8 cellular contexts compared by ENCODE assay signal in genomic region chr1:19484793-19485361, GRCh38. TPM values are rescaled to one million over a fixed set of nuclear protein-coding genes. Genes with fewer than 3 reads are reported as not detected.
A peak's percentile ranks its signal among the peaks of the same experiment; 100 is the strongest.
DNase-seq lines count a peak whose midpoint lies in the region; TF ChIP-seq lines count a peak whose summit lies in the region.

No MANE protein-coding gene starts in this region.

- no peak for TF ChIP-seq POLR2A in NB4 (IDR thresholded peaks at IDR 0.05; ENCODE audit: extremely low read depth, insufficient read length)
- no peak for TF ChIP-seq POLR2A in suprapubic skin (IDR thresholded peaks at IDR 0.05)

- 2% methylated on average over 15 of the region's 29 CpGs for WGBS in suprapubic skin

- TF ChIP-seq EP300 in suprapubic skin (IDR thresholded peaks at IDR 0.05), result no peak

- peak overlapping the region; percentile 95 for H3K27ac ChIP-seq in suprapubic skin

- peaks cover 32% of the 10 kb centered on the region for H3K4me1 ChIP-seq in HAP-1
- H3K4me1 ChIP-seq in suprapubic skin, result peaks cover 76% of the 10 kb centered on the region

- in situ Hi-C loops in HAP-1 (cut with MboI; ENCODE audit: low sequenced_read_pairs) (loop anchor here (10.0 kb wide), 1 partner anchor 170 kb away; no protein-coding TSS in a partner anchor), T47D (cut with HindIII; ENCODE audit: low pct_unique_long_range_greater_than_20kb, low sequenced_read_pairs) (no loop called here)

- peaks cover 15% of the 10 kb centered on the region for H3K36me3 ChIP-seq in HAP-1 (replicated peaks)
- no peaks in the 10 kb centered on the region for H3K36me3 ChIP-seq in suprapubic skin

- no peaks in the 10 kb centered on the region for H3K27me3 ChIP-seq in HAP-1 (ENCODE audit: low read depth)
- no peaks in the 10 kb centered on the region for H3K27me3 ChIP-seq in suprapubic skin

- peak; percentile 31 for DNase-seq in GM10266 (ENCODE audit: extremely low spot score)
- peak in 1 of 2 experiments; percentile 59 for DNase-seq in HAP-1 (ENCODE audit: low spot score in 2 of 2)
- peak; percentile 36 for DNase-seq in NB4 (ENCODE audit: low read depth)
- peak; percentile 15 to 31 for DNase-seq in T47D (ENCODE audit: low read depth in 1 of 2, low spot score in 1 of 2)
- peak; percentile 80 for DNase-seq in left kidney (ENCODE audit: low read depth, low spot score)
- peak in 1 of 2 donors; percentile 80 for DNase-seq in suprapubic skin (ENCODE audit: low spot score in 2 of 2)
- no peak for DNase-seq in SIG-M5 treated with dmso at 0.1 percent for 504 hours (lab: John Stamatoyannopoulos, UW; ENCODE audit: unreplicated experiment)
- DNase-seq in NAMALWA (ENCODE audit: low spot score), result no peak

- TF ChIP-seq CTCF in GM10266 (IDR thresholded peaks at IDR 0.05; ENCODE audit: control insufficient read depth, insufficient read depth, low read depth, missing control alignments) (no peak), NB4 (IDR thresholded peaks at IDR 0.05; ENCODE audit: low read depth, low read length) (no peak), suprapubic skin (IDR thresholded peaks at IDR 0.05) (no peak)

- H3K4me3 ChIP-seq in HAP-1 (peak overlapping the region; percentile 95), NB4 (ENCODE audit: low read depth, low read length) (peak overlapping the region; percentile 78), suprapubic skin (peak overlapping the region; percentile 83)

- H3K9me3 ChIP-seq in HAP-1, result no peaks in the 10 kb centered on the region
- no peaks in the 10 kb centered on the region for H3K9me3 ChIP-seq in suprapubic skin

RNA-seq across cellular contexts. Expression of gene CAPZB, which starts 0.5 kb away (rescaled TPM):
- total RNA-seq in suprapubic skin, result 100 to 1,000 TPM; 101 to 130 (median 126) TPM

Comparison
In these comparisons a context has a peak if more than half of its experiments do, and no peak if none do; other contexts are left out.
1. DNase-seq: peak in GM10266 (single experiment), NB4 (single experiment), T47D (2 of 2) and left kidney (single experiment); none in SIG-M5 treated with dmso at 0.1 percent for 504 hours (single experiment) and NAMALWA (single experiment).
2. Peak in every context shown above with its lines, with median percentiles within 50 percentile points of each other: H3K4me3 ChIP-seq.